Comparison of ENCODE assay signal across 8 cellular contexts in the genomic region with DNA sequence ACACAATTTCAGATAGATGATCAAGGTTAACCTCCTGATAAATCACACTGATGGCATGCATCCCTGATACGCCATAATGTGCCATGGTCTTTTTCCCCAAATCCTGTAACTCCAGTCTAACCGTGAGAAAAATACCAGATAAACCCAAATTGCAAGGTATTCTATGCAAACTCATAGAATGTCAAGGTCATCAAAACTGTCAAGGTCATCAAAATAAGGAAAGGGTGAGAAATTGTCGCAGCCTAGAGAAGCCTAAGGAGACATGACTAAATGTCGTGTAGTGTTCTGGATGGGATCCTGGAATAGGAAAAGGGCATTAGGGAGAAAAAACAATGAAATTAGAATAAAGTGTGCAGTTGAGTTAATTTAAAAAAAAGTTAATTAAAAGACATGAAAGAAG.
"Had no signal": no experiment of that assay in that cellular context is flagged by ENCODE, and none has a peak within 500 bp of the region (broad histone marks: within the 10 kb centered on the region; RNA-seq: fewer than 3 reads in every experiment).

No MANE protein-coding gene starts in this region.

- FAIRE-seq: H1, H54, HTR-8/SVneo had no signal

- H3K27ac ChIP-seq: KMS-11 had no signal

- H2AFZ ChIP-seq: GM23338 had no signal

- H3K4me3 Mint-ChIP-seq: GM23338, H9 had no signal

- H3K4me2 ChIP-seq: GM23338, KMS-11 had no signal

- H3K9me3 Mint-ChIP-seq: GM23338 had no signal

- H3K9ac ChIP-seq: KMS-11 had no signal

- H3K27ac Mint-ChIP-seq: GM23338, H9 had no signal

- H3K4me3 ChIP-seq: GM23338 had no signal

- ATAC-seq: GM23338 had no signal

- DNase-seq: H9, HCEC 1CT, KBM-7 had no signal
